12 cellular contexts compared by ENCODE assay signal in the genomic region with DNA sequence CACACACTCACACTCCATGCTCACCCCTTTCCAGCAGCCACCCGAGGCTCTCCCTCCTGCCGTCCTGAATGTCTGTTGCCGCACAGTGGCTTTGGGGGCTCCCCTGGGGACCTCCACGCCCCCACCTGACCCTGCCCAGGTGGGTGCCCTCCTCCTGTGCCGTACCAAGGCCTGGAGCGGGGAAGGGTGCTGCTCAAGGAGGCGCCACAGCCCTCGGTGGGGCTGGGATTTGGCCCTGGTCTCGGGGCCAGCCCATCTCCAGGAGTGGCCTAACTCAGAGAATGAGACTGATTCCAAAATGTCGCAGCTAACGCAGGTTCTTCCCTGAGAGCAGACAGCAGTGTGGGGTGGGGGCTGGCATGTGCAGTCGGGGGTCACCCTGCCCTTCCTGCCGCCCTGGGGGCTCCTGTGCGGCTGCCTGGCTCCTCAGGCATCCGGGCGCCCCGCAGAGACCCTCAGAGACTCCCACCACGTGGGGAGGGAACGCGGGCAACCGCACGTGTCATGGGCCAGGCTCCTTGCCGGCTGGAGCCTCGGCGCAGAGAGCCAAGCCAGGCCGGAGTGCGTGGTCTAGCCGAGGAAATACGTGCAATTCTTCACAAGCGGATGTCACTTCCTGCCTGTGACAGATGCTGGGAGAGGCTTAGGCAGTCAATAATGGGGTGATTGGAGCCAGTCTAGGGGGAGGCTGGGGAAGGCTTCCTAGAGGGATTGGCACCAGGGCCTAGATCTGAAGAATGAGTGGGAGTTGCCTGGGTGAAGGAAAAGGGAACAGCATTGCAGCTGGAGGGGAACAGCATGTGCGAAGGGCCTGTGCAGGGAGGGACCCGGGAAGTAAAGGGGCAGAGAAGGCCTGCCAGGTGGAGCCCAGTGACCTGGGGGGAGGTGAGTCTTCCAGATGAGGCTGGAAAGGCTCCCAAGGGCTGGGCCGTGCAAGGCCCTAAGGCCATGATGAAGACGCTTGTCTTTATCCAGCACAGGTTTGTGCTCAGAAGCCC. TPM values are rescaled to one million over a fixed set of nuclear protein-coding genes. Genes with fewer than 3 reads are reported as not detected.
DNase-seq lines count a peak whose midpoint lies in the region; ATAC-seq, FAIRE-seq and TF ChIP-seq lines count a peak whose summit lies in the region.
"Had no signal": no experiment of that assay in that cellular context is flagged by ENCODE, and none has a peak within 500 bp of the region (broad histone marks: within the 10 kb centered on the region; RNA-seq: fewer than 3 reads in every experiment).

No MANE protein-coding gene starts in this region.

- TF ChIP-seq EP300 in upper lobe of left lung (IDR thresholded peaks at IDR 0.05) = no peak

- WGBS in upper lobe of left lung, 2 donors = 65 to 69% methylated on average over 27 to 29 of the region's 34 CpGs

- CTCF ChIA-PET in activated naive CD4-positive, alpha-beta T cell treated with anti-CD3 and anti-CD28 coated beads, Interleukin-2, amount 10 ng/mL, durations not matched to agents 7 days and 5 days (lab: Charles Lee) = interaction anchor here (0.6 kb wide), 1 partner anchor 753 kb away, joined by 3 read pairs; no protein-coding TSS in a partner anchor

- no peaks in the 10 kb centered on the region for H3K9me3 ChIP-seq in upper lobe of left lung
- H3K9me3 ChIP-seq: pancreas had no signal

- no peak for TF ChIP-seq CTCF in brain (conservative IDR thresholded peaks at IDR 0.05)
- TF ChIP-seq CTCF in upper lobe of left lung (IDR thresholded peaks at IDR 0.05) = no peak

- H3K27ac ChIP-seq in upper lobe of left lung = peak overlapping the region in 3 of 4 donors; percentile 56 to 78 (median 57)
- H3K27ac ChIP-seq: pancreas had no signal

- H3K27me3 Mint-ChIP-seq in activated naive CD4-positive, alpha-beta T cell treated with anti-CD3 and anti-CD28 coated beads, Interleukin-2, amount 10 ng/mL, durations not matched to agents 7 days and 5 days = peaks cover 25% of the 10 kb centered on the region
- no peaks in the 10 kb centered on the region for H3K27me3 Mint-ChIP-seq in brain
- H3K27me3 Mint-ChIP-seq: activated CD8-positive, alpha-beta memory T cell treated with anti-CD3 and anti-CD28 coated beads, Interleukin-2, amount 10 ng/mL, durations not matched to agents 7 days and 5 days had no signal

- H3K9me3 Mint-ChIP-seq in activated naive CD4-positive, alpha-beta T cell treated with anti-CD3 and anti-CD28 coated beads, Interleukin-2, amount 10 ng/mL, durations not matched to agents 7 days and 5 days = peaks cover 7% of the 10 kb centered on the region
- peaks cover 0 to 13% (median 9%) of the 10 kb centered on the region in 5 experiments for H3K9me3 Mint-ChIP-seq in brain

- H3K36me3 ChIP-seq in upper lobe of left lung (no peaks in the 10 kb centered on the region), H7 (replicated peaks; ENCODE audit: control insufficient read depth, insufficient read depth, low read length) (no peaks in the 10 kb centered on the region)
- H3K36me3 ChIP-seq: pancreas had no signal

- FAIRE-seq in GM12891 (lab: Jason Lieb, UNC) = no peak
- FAIRE-seq: pancreas had no signal

- no peak overlapping the region for H3K4me3 Mint-ChIP-seq in activated naive CD4-positive, alpha-beta T cell treated with anti-CD3 and anti-CD28 coated beads, Interleukin-2, amount 10 ng/mL, durations not matched to agents 7 days and 5 days
- H3K4me3 Mint-ChIP-seq in brain = peak overlapping the region in 2 of 5 experiments; percentile 11 to 14
- H3K4me3 Mint-ChIP-seq: activated CD8-positive, alpha-beta memory T cell treated with anti-CD3 and anti-CD28 coated beads, Interleukin-2, amount 10 ng/mL, durations not matched to agents 7 days and 5 days had no signal

- H3K27me3 ChIP-seq in upper lobe of left lung = no peaks in the 10 kb centered on the region
- H3K27me3 ChIP-seq in H7 (ENCODE audit: control insufficient read depth, insufficient read depth, low read length) = no peaks in the 10 kb centered on the region; the same call in 1 of the 2 replicates
- H3K27me3 ChIP-seq: pancreas had no signal

- ATAC-seq in upper lobe of left lung (ENCODE audit: low FRiP score in 2 of 2) = peak in 1 of 2 donors; percentile 23
- ATAC-seq: activated CD8-positive, alpha-beta memory T cell treated with anti-CD3 and anti-CD28 coated beads, Interleukin-2, amount 10 ng/mL, durations not matched to agents 7 days and 5 days; pancreas had no signal

- TF ChIP-seq POLR2A in upper lobe of left lung (IDR thresholded peaks at IDR 0.05) (no peak), GM12891 (IDR thresholded peaks at IDR 0.05; ENCODE audit: low read depth, low read length) (no peak)

- H3K36me3 Mint-ChIP-seq in activated naive CD4-positive, alpha-beta T cell treated with anti-CD3 and anti-CD28 coated beads, Interleukin-2, amount 10 ng/mL, durations not matched to agents 7 days and 5 days = peaks cover 2% of the 10 kb centered on the region
- no peaks in the 10 kb centered on the region for H3K36me3 Mint-ChIP-seq in brain

- peak; percentile 42 for DNase-seq in activated naive CD4-positive, alpha-beta T cell treated with anti-CD3 and anti-CD28 coated beads, Interleukin-2, amount 10 ng/mL, durations not matched to agents 7 days and 5 days
- no peak for DNase-seq in activated naive CD4-positive, alpha-beta T cell (lab: John Stamatoyannopoulos, UW)
- DNase-seq in iris pigment epithelial cell (ENCODE audit: low read depth) (peak; percentile 94), upper lobe of left lung (peak in 1 of 2 donors; percentile 79), GM12891 (ENCODE audit: insufficient read length, low spot score) (no peak), NCI-H446 treated with DMSO at 0.1 percent for 48 hours (lab: John Stamatoyannopoulos, UW) (no peak), H7 (no peak)
- DNase-seq: activated CD8-positive, alpha-beta memory T cell treated with anti-CD3 and anti-CD28 coated beads, Interleukin-2, amount 10 ng/mL, durations not matched to agents 7 days and 5 days; DND-41; pancreas had no signal

- H3K4me3 ChIP-seq in upper lobe of left lung (no peak overlapping the region), H7 (ENCODE audit: insufficient read depth, low read depth, low read length) (no peak overlapping the region)
- H3K4me3 ChIP-seq: pancreas had no signal

- peaks cover 44% of the 10 kb centered on the region for H3K4me1 Mint-ChIP-seq in activated naive CD4-positive, alpha-beta T cell treated with anti-CD3 and anti-CD28 coated beads, Interleukin-2, amount 10 ng/mL, durations not matched to agents 7 days and 5 days
- H3K4me1 Mint-ChIP-seq in brain = peaks cover 20% of the 10 kb centered on the region

- peaks cover 0 to 14% (median 4%) of the 10 kb centered on the region in 4 donors for H3K4me1 ChIP-seq in upper lobe of left lung
- H3K4me1 ChIP-seq: pancreas had no signal

- H3K27ac Mint-ChIP-seq in activated naive CD4-positive, alpha-beta T cell treated with anti-CD3 and anti-CD28 coated beads, Interleukin-2, amount 10 ng/mL, durations not matched to agents 7 days and 5 days = peak overlapping the region; percentile 86
- H3K27ac Mint-ChIP-seq in brain = peak overlapping the region in 4 of 5 experiments; percentile 25 to 96 (median 64)
- H3K27ac Mint-ChIP-seq: activated CD8-positive, alpha-beta memory T cell treated with anti-CD3 and anti-CD28 coated beads, Interleukin-2, amount 10 ng/mL, durations not matched to agents 7 days and 5 days had no signal

TF ChIP-seq in GM12891, 5 proteins besides CTCF, POLR2A, EP300 and RAD21:
- no peak for TF ChIP-seq TAF1 (IDR thresholded peaks at IDR 0.05; ENCODE audit: low read depth, low read length)
- TF ChIP-seq PAX5 (IDR thresholded peaks at IDR 0.05; ENCODE audit: insufficient read depth, low read length, severe bottlenecking) = no peak
- no peak for TF ChIP-seq POLR2AphosphoS5 (IDR thresholded peaks at IDR 0.05; ENCODE audit: low read depth, low read length)
- no peak for TF ChIP-seq POU2F2 (IDR thresholded peaks at IDR 0.05; ENCODE audit: low read depth, low read length)
- no peak for TF ChIP-seq SPI1 (IDR thresholded peaks at IDR 0.05; ENCODE audit: low read depth, low read length)

RNA-seq across cellular contexts. Expression of a gene that starts 44.1 kb away (rescaled TPM):
- polyA plus RNA-seq in brain (ENCODE audit: insufficient read depth, low read depth, low replicate concordance) = 3.5 TPM
- not detected for total RNA-seq in upper lobe of left lung
- not detected for polyA plus RNA-seq in GM12891 (2012; ENCODE audit: low read depth, missing spikeins)
- total RNA-seq in H7 (2014; rRNA removed; shearing (Covaris generic)) = not detected in 2 replicates
- total RNA-seq: activated CD8-positive, alpha-beta memory T cell treated with anti-CD3 and anti-CD28 coated beads, Interleukin-2, amount 10 ng/mL, durations not matched to agents 7 days and 5 days; kidney epithelial cell; pancreas had no signal
- polyA plus RNA-seq: pancreas had no signal

RNA-seq across cellular contexts. Expression of a gene that starts 49.1 kb away (rescaled TPM):
- polyA plus RNA-seq in brain (ENCODE audit: insufficient read depth, low read depth, low replicate concordance) = 118 TPM
- total RNA-seq in upper lobe of left lung = 10 to 100 TPM; 15.0 to 37.7 (median 23.6) TPM
- polyA plus RNA-seq in GM12891 (2012; ENCODE audit: low read depth, missing spikeins) = 23.6 TPM
- 71.2 and 80.5 TPM in 2 replicates for total RNA-seq in H7 (2014; rRNA removed; shearing (Covaris generic))

Comparison
In these comparisons a context has a peak if more than half of its experiments do, and no peak if none do; other contexts are left out.
1. DNase-seq: peak in activated naive CD4-positive, alpha-beta T cell treated with anti-CD3 and anti-CD28 coated beads, Interleukin-2, amount 10 ng/mL, durations not matched to agents 7 days and 5 days (single experiment) and iris pigment epithelial cell (single experiment); none in activated naive CD4-positive, alpha-beta T cell (0 of 4), GM12891 (single experiment), NCI-H446 treated with DMSO at 0.1 percent for 48 hours (single experiment) and H7 (single experiment).